ENCODE assay signal across 2 cellular contexts in genomic region chr4:2757426-2757825, GRCh38.
TF ChIP-seq lines count a peak whose summit lies in the region.

No MANE protein-coding gene starts in this region.

TF ChIP-seq in IMR-90, 13 proteins besides CTCF, POLR2A, EP300 and RAD21:
- TF ChIP-seq NFE2L2 (IDR thresholded peaks at IDR 0.05; ENCODE audit: low read depth, low read length): no peak
- no peak for TF ChIP-seq CEBPB (IDR thresholded peaks at IDR 0.05; ENCODE audit: low read depth, low read length)
- no peak for TF ChIP-seq USF2 (IDR thresholded peaks at IDR 0.05; ENCODE audit: low read depth, low read length)
- no peak for TF ChIP-seq CHD1 (IDR thresholded peaks at IDR 0.05; ENCODE audit: low read depth, low read length)
- no peak for TF ChIP-seq MAZ (IDR thresholded peaks at IDR 0.05; ENCODE audit: borderline replicate concordance, low read depth, low read length)
- no peak for TF ChIP-seq FOS (IDR thresholded peaks at IDR 0.05; ENCODE audit: low read depth, low read length)
- no peak for TF ChIP-seq MXI1 (IDR thresholded peaks at IDR 0.05; ENCODE audit: borderline replicate concordance, low read depth, low read length)
- TF ChIP-seq SMC3 (IDR thresholded peaks at IDR 0.05; ENCODE audit: low read depth, low read length): no peak
- no peak for TF ChIP-seq RCOR1 (IDR thresholded peaks at IDR 0.05; ENCODE audit: insufficient replicate concordance, low read length)
- no peak for TF ChIP-seq RFX5 (IDR thresholded peaks at IDR 0.05; ENCODE audit: low read depth, low read length)
- TF ChIP-seq MAFK (IDR thresholded peaks at IDR 0.05; ENCODE audit: low read depth, low read length): no peak
- TF ChIP-seq BHLHE40 (IDR thresholded peaks at IDR 0.05; ENCODE audit: low read depth, low read length): no peak
- TF ChIP-seq ELK1 (IDR thresholded peaks at IDR 0.05; ENCODE audit: borderline replicate concordance, low read depth, low read length): no peak

TF ChIP-seq in H1, 55 proteins besides CTCF, POLR2A, EP300 and RAD21:
- TF ChIP-seq CEBPB (IDR thresholded peaks at IDR 0.05; ENCODE audit: low read depth, low read length) (no peak), HDAC2 (IDR thresholded peaks at IDR 0.05; ENCODE audit: borderline replicate concordance in 1 of 2, low read depth in 2 of 2, low read length in 2 of 2) (no peak), BACH1 (IDR thresholded peaks at IDR 0.05; ENCODE audit: low read length) (no peak), CHD2 (IDR thresholded peaks at IDR 0.05; ENCODE audit: low read length) (no peak), MAX (IDR thresholded peaks at IDR 0.05) (no peak), SIX5 (IDR thresholded peaks at IDR 0.05; ENCODE audit: low read depth, low read length) (no peak), MAFK (IDR thresholded peaks at IDR 0.05; ENCODE audit: low read depth, low read length) (no peak), CHD1 (IDR thresholded peaks at IDR 0.05; ENCODE audit: low read depth, low read length) (no peak), GABPA (IDR thresholded peaks at IDR 0.05; ENCODE audit: borderline replicate concordance, insufficient read depth, low read length) (no peak), POU5F1 (IDR thresholded peaks at IDR 0.05; ENCODE audit: low read depth, low read length) (no peak), SP1 (IDR thresholded peaks at IDR 0.05; ENCODE audit: low read depth, low read length) (no peak)
